23 cellular contexts compared by ENCODE assay signal in the genomic region with DNA sequence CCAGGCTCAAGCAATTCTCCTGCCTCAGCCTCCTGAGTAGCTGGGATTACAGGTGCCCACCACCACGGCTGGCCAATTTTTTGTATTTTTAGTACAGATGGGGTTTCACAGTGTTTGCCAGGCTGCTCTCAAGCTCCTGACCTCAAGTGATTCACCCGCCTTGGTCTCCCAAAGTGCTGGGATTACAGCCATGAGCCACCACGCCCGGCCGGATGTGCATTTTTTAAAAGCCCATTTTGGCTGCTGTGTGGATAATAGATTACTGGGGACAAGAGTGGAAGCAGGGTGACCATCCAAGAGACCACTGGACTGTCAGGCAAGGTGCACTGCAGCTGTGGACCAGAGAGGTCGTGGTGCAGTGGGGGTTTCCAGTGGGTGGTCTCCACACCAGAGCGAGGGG. TPM values are rescaled to one million over a fixed set of nuclear protein-coding genes. Genes with fewer than 3 reads are reported as not detected.
A peak's percentile ranks its signal among the peaks of the same experiment; 100 is the strongest.
DNase-seq lines count a peak whose midpoint lies in the region; ATAC-seq and TF ChIP-seq lines count a peak whose summit lies in the region.
"Had no signal": no experiment of that assay in that cellular context is flagged by ENCODE, and none has a peak within 500 bp of the region (broad histone marks: within the 10 kb centered on the region; RNA-seq: fewer than 3 reads in every experiment).

No MANE protein-coding gene starts in this region.

- no peak overlapping the region for H3K4me3 Mint-ChIP-seq in T-helper 2 cell treated with Interferon-gamma antibody and Interleukin-4, amounts not matched to agents 5 μg/mL and 100 μg/mL, for 36 hours
- H3K4me3 Mint-ChIP-seq: activated CD4-positive, alpha-beta T cell treated with anti-CD3 and anti-CD28 coated beads, Interleukin-2, amount 10 ng/mL, durations not matched to agents 24 days and 14 days; activated naive CD8-positive, alpha-beta T cell treated with anti-CD3 and anti-CD28 coated beads, Interleukin-2, amount 10 ng/mL, durations not matched to agents 7 days and 5 days; CD14-positive monocyte; mesothelial cell of epicardium; T-helper 17 cell had no signal

- H3K27ac Mint-ChIP-seq in T-helper 2 cell treated with Interferon-gamma antibody and Interleukin-4, amounts not matched to agents 5 μg/mL and 100 μg/mL, for 36 hours: no peak overlapping the region
- H3K27ac Mint-ChIP-seq: activated naive CD8-positive, alpha-beta T cell treated with anti-CD3 and anti-CD28 coated beads, Interleukin-2, amount 10 ng/mL, durations not matched to agents 7 days and 5 days; CD14-positive monocyte; mesothelial cell of epicardium; T-helper 17 cell had no signal

- H3K27me3 Mint-ChIP-seq in T-helper 2 cell treated with Interferon-gamma antibody and Interleukin-4, amounts not matched to agents 5 μg/mL and 100 μg/mL, for 36 hours (ENCODE audit: low read depth): no peaks in the 10 kb centered on the region
- H3K27me3 Mint-ChIP-seq: activated CD4-positive, alpha-beta T cell treated with anti-CD3 and anti-CD28 coated beads, Interleukin-2, amount 10 ng/mL, durations not matched to agents 24 days and 14 days; activated naive CD8-positive, alpha-beta T cell treated with anti-CD3 and anti-CD28 coated beads, Interleukin-2, amount 10 ng/mL, durations not matched to agents 7 days and 5 days; T-helper 17 cell had no signal

- in situ Hi-C loops in astrocyte of the spinal cord (cut with HindIII; ENCODE audit: low sequenced_read_pairs): no loop called here

- no peaks in the 10 kb centered on the region for H3K36me3 Mint-ChIP-seq in T-helper 2 cell treated with Interferon-gamma antibody and Interleukin-4, amounts not matched to agents 5 μg/mL and 100 μg/mL, for 36 hours (ENCODE audit: low read depth)
- H3K36me3 Mint-ChIP-seq: activated naive CD8-positive, alpha-beta T cell treated with anti-CD3 and anti-CD28 coated beads, Interleukin-2, amount 10 ng/mL, durations not matched to agents 7 days and 5 days; CD14-positive monocyte; mesothelial cell of epicardium had no signal

- peaks cover 12% of the 10 kb centered on the region for H3K4me1 Mint-ChIP-seq in T-helper 2 cell treated with Interferon-gamma antibody and Interleukin-4, amounts not matched to agents 5 μg/mL and 100 μg/mL, for 36 hours (ENCODE audit: low read depth)

- TF ChIP-seq CTCF in AG10803 (conservative IDR thresholded peaks at IDR 0.05; ENCODE audit: low read length) (no peak), astrocyte of the spinal cord (IDR thresholded peaks at IDR 0.05; ENCODE audit: low read depth, low read length) (no peak)

- intact Hi-C loops in head of caudate nucleus (cut with DNase I): loop anchor here (5.0 kb wide), 1 partner anchor 151 kb away; no protein-coding TSS in a partner anchor

- ATAC-seq in GM21423 (IDR thresholded peaks at IDR 0.05; ENCODE audit: unreplicated experiment): no peak
- ATAC-seq: foreskin keratinocyte, T-helper 17 cell had no signal

- peak; percentile 69 for DNase-seq in AG10803 (ENCODE audit: low read depth)
- DNase-seq in HT1080 (ENCODE audit: low read depth): peak; percentile 88
- DNase-seq in astrocyte of the spinal cord (ENCODE audit: low read depth, low spot score): peak; percentile 35
- DNase-seq in myocyte (ENCODE audit: low read depth): peak; percentile 78
- DNase-seq in DMS 273 treated with DMSO at 0.1 percent for 48 hours (lab: John Stamatoyannopoulos, UW): no peak
- DNase-seq in head of caudate nucleus: no peak
- DNase-seq in T-helper 2 cell treated with Interferon-gamma antibody and Interleukin-4, amounts not matched to agents 5 μg/mL and 100 μg/mL, for 36 hours (ENCODE audit: low spot score): no peak
- DNase-seq: ACHN; activated CD4-positive, alpha-beta T cell treated with anti-CD3 and anti-CD28 coated beads, Interleukin-2, amount 10 ng/mL, durations not matched to agents 24 days and 14 days; activated naive CD8-positive, alpha-beta T cell treated with anti-CD3 and anti-CD28 coated beads, Interleukin-2, amount 10 ng/mL, durations not matched to agents 7 days and 5 days; brain microvascular endothelial cell; colonic mucosa; foreskin keratinocyte; left ventricle myocardium inferior; NCI-H146; NCI-H524 treated with DMSO at 0.1 percent for 48 hours; sigmoid colon; T-helper 17 cell had no signal

- H3K4me3 ChIP-seq in AG10803 (ENCODE audit: low read length) (no peak overlapping the region), astrocyte of the spinal cord (ENCODE audit: low read depth, low read length) (no peak overlapping the region)
- H3K4me3 ChIP-seq: colonic mucosa, hepatocyte, left ventricle myocardium inferior, sigmoid colon had no signal

- no peaks in the 10 kb centered on the region for H3K9me3 Mint-ChIP-seq in T-helper 2 cell treated with Interferon-gamma antibody and Interleukin-4, amounts not matched to agents 5 μg/mL and 100 μg/mL, for 36 hours
- H3K9me3 Mint-ChIP-seq: activated CD4-positive, alpha-beta T cell treated with anti-CD3 and anti-CD28 coated beads, Interleukin-2, amount 10 ng/mL, durations not matched to agents 24 days and 14 days; activated naive CD8-positive, alpha-beta T cell treated with anti-CD3 and anti-CD28 coated beads, Interleukin-2, amount 10 ng/mL, durations not matched to agents 7 days and 5 days; mesothelial cell of epicardium had no signal

RNA-seq across cellular contexts. Expression of a gene that starts 21.4 kb away (rescaled TPM):
- 0.30 and 1.7 TPM in 2 replicates for total RNA-seq in HT1080 (2014; rRNA removed; shearing (Covaris generic))
- 0.35 and 3.3 TPM in 2 replicates for polyA plus RNA-seq in HT1080 (2015; cell fraction: cytosol; rRNA removed)
- polyA plus RNA-seq in HT1080 (2015; cell fraction: nucleus; rRNA removed): 0.50 and 1.0 TPM in 2 replicates
- total RNA-seq in myocyte: 0.10 and 0.11 TPM in 2 replicates
- polyA plus RNA-seq in myocyte (2012): 4.5 TPM
- total RNA-seq: left ventricle myocardium inferior, mesothelial cell of epicardium, sigmoid colon, urinary bladder had no signal
- polyA plus RNA-seq: CD14-positive monocyte had no signal

RNA-seq across cellular contexts. Expression of a gene that starts 36.7 kb away (rescaled TPM):
- 132 and 150 TPM in 2 replicates for total RNA-seq in HT1080 (2014; rRNA removed; shearing (Covaris generic))
- 98.1 and 109 TPM in 2 replicates for polyA plus RNA-seq in HT1080 (2015; cell fraction: cytosol; rRNA removed)
- polyA plus RNA-seq in HT1080 (2015; cell fraction: nucleus; rRNA removed): 158 and 163 TPM in 2 replicates
- 63.7 and 79.2 TPM in 2 replicates for total RNA-seq in myocyte
- polyA plus RNA-seq in myocyte (2012): 171 TPM

Comparison
In these comparisons a context has a peak if more than half of its experiments do, and no peak if none do; other contexts are left out.
1. DNase-seq: peak in AG10803 (single experiment), HT1080 (single experiment), astrocyte of the spinal cord (single experiment) and myocyte (single experiment); none in DMS 273 treated with DMSO at 0.1 percent for 48 hours (single experiment), head of caudate nucleus (0 of 42) and T-helper 2 cell treated with Interferon-gamma antibody and Interleukin-4, amounts not matched to agents 5 μg/mL and 100 μg/mL, for 36 hours (single experiment).